ENCODE assay signal across 24 cellular contexts in genomic region chr3:138289701-138290100, GRCh38. TPM values are rescaled to one million over a fixed set of nuclear protein-coding genes. Genes with fewer than 3 reads are reported as not detected.
DNase-seq lines count a peak whose midpoint lies in the region; ATAC-seq and TF ChIP-seq lines count a peak whose summit lies in the region.
"Had no signal": no experiment of that assay in that cellular context is flagged by ENCODE, and none has a peak within 500 bp of the region (broad histone marks: within the 10 kb centered on the region; RNA-seq: fewer than 3 reads in every experiment).

No MANE protein-coding gene starts in this region.

- no peak for DNase-seq in activated CD8-positive, alpha-beta T cell treated with anti-CD3 and anti-CD28 coated beads for 36 hours
- no peak for DNase-seq in activated CD8-positive, alpha-beta T cell treated with anti-CD3 and anti-CD28 coated beads, Interleukin-2, amount 10 ng/mL, durations not matched to agents 7 days and 5 days
- DNase-seq in stimulated activated CD4-positive, alpha-beta T cell treated with anti-CD3 and anti-CD28 coated beads, Interleukin-1b, Interleukin-23, amount 100 ng/mL, for 48 hours, result peak; percentile 34
- DNase-seq in stimulated activated CD4-positive, alpha-beta T cell treated with anti-CD3 and anti-CD28 coated beads, Interleukin-4, amount 100 ng/mL, for 1 hour, result no peak
- no peak for DNase-seq in endothelial cell (ENCODE audit: low spot score)
- no peak for DNase-seq in stimulated activated naive CD8-positive, alpha-beta T cell treated with anti-CD3 and anti-CD28 coated beads, Interleukin-15, amount 100 ng/mL, for 72 hours
- DNase-seq in iPS-NIHi7 (ENCODE audit: extremely low spot score), result no peak
- DNase-seq: AML-193; CD4-positive, alpha-beta T cell; GM23248; H7; NCI-H1092; NCI-H1417 treated with DMSO at 0.1 percent for 48 hours; NCI-H1694 treated with DMSO at 0.1 percent for 48 hours; NCI-H2081; NCI-H2227 treated with DMSO at 0.1 percent for 48 hours; NCI-H526 treated with DMSO at 0.1 percent for 48 hours; OCI-M1; Peyer's patch; SHP77 treated with DMSO at 0.1 percent for 48 hours had no signal

- no peaks in the 10 kb centered on the region for H3K9me3 Mint-ChIP-seq in activated CD8-positive, alpha-beta T cell treated with anti-CD3 and anti-CD28 coated beads for 36 hours
- H3K9me3 Mint-ChIP-seq in activated CD8-positive, alpha-beta T cell treated with anti-CD3 and anti-CD28 coated beads, Interleukin-2, amount 10 ng/mL, durations not matched to agents 7 days and 5 days (ENCODE audit: insufficient read depth), result no peaks in the 10 kb centered on the region
- no peaks in the 10 kb centered on the region for H3K9me3 Mint-ChIP-seq in endothelial cell (ENCODE audit: unreplicated experiment)
- peaks cover 0 to 5% of the 10 kb centered on the region in 2 donors for H3K9me3 Mint-ChIP-seq in stimulated activated naive CD8-positive, alpha-beta T cell treated with anti-CD3 and anti-CD28 coated beads, Interleukin-15, amount 100 ng/mL, for 72 hours
- H3K9me3 Mint-ChIP-seq: CD4-positive, alpha-beta T cell had no signal

- CTCF ChIA-PET in activated CD8-positive, alpha-beta T cell treated with anti-CD3 and anti-CD28 coated beads for 36 hours (lab: Charles Lee), result no interaction called here
- CTCF ChIA-PET in activated CD8-positive, alpha-beta T cell treated with anti-CD3 and anti-CD28 coated beads, Interleukin-2, amount 10 ng/mL, durations not matched to agents 7 days and 5 days (lab: Charles Lee), result no interaction called here

- peaks cover 5% of the 10 kb centered on the region for H3K4me1 Mint-ChIP-seq in activated CD8-positive, alpha-beta T cell treated with anti-CD3 and anti-CD28 coated beads for 36 hours (ENCODE audit: low read depth)
- H3K4me1 Mint-ChIP-seq in activated CD8-positive, alpha-beta T cell treated with anti-CD3 and anti-CD28 coated beads, Interleukin-2, amount 10 ng/mL, durations not matched to agents 7 days and 5 days (ENCODE audit: low read depth), result no peaks in the 10 kb centered on the region
- H3K4me1 Mint-ChIP-seq in endothelial cell (ENCODE audit: unreplicated experiment), result no peaks in the 10 kb centered on the region
- peaks cover 11% of the 10 kb centered on the region for H3K4me1 Mint-ChIP-seq in stimulated activated naive CD8-positive, alpha-beta T cell treated with anti-CD3 and anti-CD28 coated beads, Interleukin-15, amount 100 ng/mL, for 72 hours

- peaks cover 32% of the 10 kb centered on the region for H3K36me3 Mint-ChIP-seq in activated CD8-positive, alpha-beta T cell treated with anti-CD3 and anti-CD28 coated beads for 36 hours (ENCODE audit: low read depth)
- peaks cover 41% of the 10 kb centered on the region for H3K36me3 Mint-ChIP-seq in activated CD8-positive, alpha-beta T cell treated with anti-CD3 and anti-CD28 coated beads, Interleukin-2, amount 10 ng/mL, durations not matched to agents 7 days and 5 days (ENCODE audit: low read depth)
- peaks cover 39% of the 10 kb centered on the region for H3K36me3 Mint-ChIP-seq in endothelial cell (ENCODE audit: low read depth, unreplicated experiment)

- no peak overlapping the region for H3K4me3 Mint-ChIP-seq in activated CD8-positive, alpha-beta T cell treated with anti-CD3 and anti-CD28 coated beads for 36 hours
- no peak overlapping the region for H3K4me3 Mint-ChIP-seq in activated CD8-positive, alpha-beta T cell treated with anti-CD3 and anti-CD28 coated beads, Interleukin-2, amount 10 ng/mL, durations not matched to agents 7 days and 5 days
- H3K4me3 Mint-ChIP-seq in endothelial cell (ENCODE audit: unreplicated experiment), result peak overlapping the region; percentile 10
- no peak overlapping the region for H3K4me3 Mint-ChIP-seq in stimulated activated naive CD8-positive, alpha-beta T cell treated with anti-CD3 and anti-CD28 coated beads, Interleukin-15, amount 100 ng/mL, for 72 hours
- H3K4me3 Mint-ChIP-seq: CD4-positive, alpha-beta T cell had no signal

- H3K27ac Mint-ChIP-seq in activated CD8-positive, alpha-beta T cell treated with anti-CD3 and anti-CD28 coated beads for 36 hours, result peak overlapping the region; percentile 7
- H3K27ac Mint-ChIP-seq in activated CD8-positive, alpha-beta T cell treated with anti-CD3 and anti-CD28 coated beads, Interleukin-2, amount 10 ng/mL, durations not matched to agents 7 days and 5 days, result no peak overlapping the region
- H3K27ac Mint-ChIP-seq in endothelial cell (ENCODE audit: unreplicated experiment), result no peak overlapping the region
- peak overlapping the region; percentile 46 to 49 for H3K27ac Mint-ChIP-seq in stimulated activated naive CD8-positive, alpha-beta T cell treated with anti-CD3 and anti-CD28 coated beads, Interleukin-15, amount 100 ng/mL, for 72 hours
- H3K27ac Mint-ChIP-seq: CD4-positive, alpha-beta T cell had no signal

- H3K27me3 Mint-ChIP-seq in activated CD8-positive, alpha-beta T cell treated with anti-CD3 and anti-CD28 coated beads for 36 hours, result no peaks in the 10 kb centered on the region
- H3K27me3 Mint-ChIP-seq in activated CD8-positive, alpha-beta T cell treated with anti-CD3 and anti-CD28 coated beads, Interleukin-2, amount 10 ng/mL, durations not matched to agents 7 days and 5 days (ENCODE audit: low read depth), result no peaks in the 10 kb centered on the region
- peaks cover 5% of the 10 kb centered on the region for H3K27me3 Mint-ChIP-seq in endothelial cell (ENCODE audit: unreplicated experiment)
- no peaks in the 10 kb centered on the region for H3K27me3 Mint-ChIP-seq in stimulated activated naive CD8-positive, alpha-beta T cell treated with anti-CD3 and anti-CD28 coated beads, Interleukin-15, amount 100 ng/mL, for 72 hours
- H3K27me3 Mint-ChIP-seq: CD4-positive, alpha-beta T cell had no signal

- intact Hi-C loops in activated CD8-positive, alpha-beta T cell treated with anti-CD3 and anti-CD28 coated beads for 36 hours (cut with micrococcal nuclease), result no loop called here

- TF ChIP-seq CTCF in activated CD8-positive, alpha-beta T cell treated with anti-CD3 and anti-CD28 coated beads for 36 hours (IDR thresholded peaks at IDR 0.05), result no peak
- TF ChIP-seq CTCF in endothelial cell (IDR thresholded peaks at IDR 0.05; ENCODE audit: unreplicated experiment), result no peak

- POLR2A ChIA-PET in activated CD8-positive, alpha-beta T cell treated with anti-CD3 and anti-CD28 coated beads for 36 hours (lab: Charles Lee), result no interaction called here
- POLR2A ChIA-PET in activated CD8-positive, alpha-beta T cell treated with anti-CD3 and anti-CD28 coated beads, Interleukin-2, amount 10 ng/mL, durations not matched to agents 7 days and 5 days (lab: Charles Lee), result no interaction called here

- ATAC-seq in activated CD8-positive, alpha-beta T cell treated with anti-CD3 and anti-CD28 coated beads for 36 hours, result peak; percentile 27
- ATAC-seq in activated CD8-positive, alpha-beta T cell treated with anti-CD3 and anti-CD28 coated beads, Interleukin-2, amount 10 ng/mL, durations not matched to agents 7 days and 5 days, result no peak
- ATAC-seq in stimulated activated naive CD8-positive, alpha-beta T cell treated with anti-CD3 and anti-CD28 coated beads, Interleukin-15, amount 100 ng/mL, for 72 hours, result peak; percentile 67
- ATAC-seq in GM18907 (IDR thresholded peaks at IDR 0.05; ENCODE audit: unreplicated experiment), result no peak
- ATAC-seq: A549 had no signal

RNA-seq across cellular contexts. Expression of gene NME9, which starts 40.0 kb away (rescaled TPM):
- under 1 TPM in 1 of 2 experiments, not detected in 1; 0.45 TPM for total RNA-seq in activated CD8-positive, alpha-beta T cell treated with anti-CD3 and anti-CD28 coated beads for 36 hours
- total RNA-seq in activated CD8-positive, alpha-beta T cell treated with anti-CD3 and anti-CD28 coated beads, Interleukin-2, amount 10 ng/mL, durations not matched to agents 7 days and 5 days, result not detected
- total RNA-seq in endothelial cell (ENCODE audit: unreplicated experiment), result not detected
- total RNA-seq: GM23248, HT-29, NCI-H460, Peyer's patch had no signal

RNA-seq across cellular contexts. Expression of gene MRAS, which starts 58.7 kb away (rescaled TPM):
- under 1 TPM in 1 of 2 experiments, not detected in 1; 0.07 TPM for total RNA-seq in activated CD8-positive, alpha-beta T cell treated with anti-CD3 and anti-CD28 coated beads for 36 hours
- total RNA-seq in activated CD8-positive, alpha-beta T cell treated with anti-CD3 and anti-CD28 coated beads, Interleukin-2, amount 10 ng/mL, durations not matched to agents 7 days and 5 days, result not detected
- 5.9 TPM for total RNA-seq in endothelial cell (ENCODE audit: unreplicated experiment)

Comparison
In these comparisons a context has a peak if more than half of its experiments do, and no peak if none do; other contexts are left out.
1. ATAC-seq: peak in activated CD8-positive, alpha-beta T cell treated with anti-CD3 and anti-CD28 coated beads for 36 hours (single experiment) and stimulated activated naive CD8-positive, alpha-beta T cell treated with anti-CD3 and anti-CD28 coated beads, Interleukin-15, amount 100 ng/mL, for 72 hours (single experiment); none in activated CD8-positive, alpha-beta T cell treated with anti-CD3 and anti-CD28 coated beads, Interleukin-2, amount 10 ng/mL, durations not matched to agents 7 days and 5 days (single experiment) and GM18907 (single experiment).
2. H3K27ac Mint-ChIP-seq: peak in activated CD8-positive, alpha-beta T cell treated with anti-CD3 and anti-CD28 coated beads for 36 hours (single experiment) and stimulated activated naive CD8-positive, alpha-beta T cell treated with anti-CD3 and anti-CD28 coated beads, Interleukin-15, amount 100 ng/mL, for 72 hours (2 of 2); none in activated CD8-positive, alpha-beta T cell treated with anti-CD3 and anti-CD28 coated beads, Interleukin-2, amount 10 ng/mL, durations not matched to agents 7 days and 5 days (single experiment) and endothelial cell (single experiment).